15 cellular contexts compared by ENCODE assay signal in the genomic region with DNA sequence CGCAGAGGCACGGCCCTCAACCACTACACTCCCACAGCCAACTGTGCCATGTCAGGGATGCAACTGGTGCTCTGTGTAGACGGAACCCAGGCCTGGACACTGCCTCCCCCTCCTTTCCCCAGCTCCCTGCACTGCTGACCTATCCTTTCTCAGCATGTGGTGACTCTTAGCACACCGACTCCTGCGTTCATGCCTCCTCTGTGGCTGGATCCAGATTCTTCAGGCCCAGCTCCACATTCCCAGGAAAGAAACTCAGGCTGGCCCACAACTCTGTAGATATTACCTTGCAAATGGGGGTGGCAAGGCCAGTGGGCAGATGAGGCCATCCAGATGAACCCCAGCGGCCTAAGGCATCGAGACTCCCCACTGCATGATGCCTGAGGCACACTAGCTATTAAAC.
"Had no signal": no experiment of that assay in that cellular context is flagged by ENCODE, and none has a peak within 500 bp of the region (broad histone marks: within the 10 kb centered on the region; RNA-seq: fewer than 3 reads in every experiment).

No MANE protein-coding gene starts in this region.

- ATAC-seq: activated CD8-positive, alpha-beta T cell treated with anti-CD3 and anti-CD28 coated beads for 36 hours; activated T-helper 17 cell treated with anti-CD3 and anti-CD28 coated beads, Interleukin-2, amount 50 U/mL, for 72 hours; left colon; lower lobe of right lung had no signal

- H3K36me3 ChIP-seq: esophagus squamous epithelium, lower lobe of right lung, suprapubic skin, transverse colon, vagina had no signal

- H3K4me3 ChIP-seq: esophagus squamous epithelium, lower lobe of right lung, suprapubic skin, transverse colon had no signal

- H3K4me1 ChIP-seq: esophagus squamous epithelium, lower lobe of right lung, suprapubic skin, transverse colon had no signal

- H3K27ac ChIP-seq: lower lobe of right lung, suprapubic skin, transverse colon, vagina had no signal

- DNase-seq: activated CD4-positive, alpha-beta T cell treated with anti-CD3 and anti-CD28 coated beads, Interleukin-2, amount 10 ng/mL, durations not matched to agents 24 days and 14 days; activated CD8-positive, alpha-beta T cell treated with anti-CD3 and anti-CD28 coated beads for 36 hours; activated naive CD4-positive, alpha-beta T cell treated with anti-CD3 and anti-CD28 coated beads for 36 hours; activated T-cell treated with anti-CD3 and anti-CD28 coated beads, Interleukin-2, amount 50 U/mL, for 1 hour; effector CD8-positive, alpha-beta T cell; esophagus squamous epithelium; islet precursor cell; left colon; lower lobe of right lung; stimulated activated CD4-positive, alpha-beta T cell treated with anti-CD3 and anti-CD28 coated beads, Interleukin-2, amount 100 ng/mL, for 48 hours; T-cell; transverse colon had no signal

- H3K9me3 ChIP-seq: esophagus squamous epithelium, lower lobe of right lung, suprapubic skin, transverse colon, vagina had no signal

- H3K27me3 ChIP-seq: esophagus squamous epithelium, suprapubic skin, transverse colon, vagina had no signal
